21 cellular contexts compared by ENCODE assay signal in genomic region chr11:58285483-58286040, GRCh38. TPM values are rescaled to one million over a fixed set of nuclear protein-coding genes. Genes with fewer than 3 reads are reported as not detected.
"Had no signal": no experiment of that assay in that cellular context is flagged by ENCODE, and none has a peak within 500 bp of the region (broad histone marks: within the 10 kb centered on the region; RNA-seq: fewer than 3 reads in every experiment).

No MANE protein-coding gene starts in this region.

- H3K27ac ChIP-seq: colonic mucosa, foreskin keratinocyte, pancreas, spleen, upper lobe of left lung had no signal

- H3K36me3 Mint-ChIP-seq: activated naive CD8-positive, alpha-beta T cell treated with anti-CD3 and anti-CD28 coated beads, Interleukin-2, amount 10 ng/mL, durations not matched to agents 7 days and 5 days; brain had no signal

- H3K27me3 Mint-ChIP-seq: activated naive CD8-positive, alpha-beta T cell treated with anti-CD3 and anti-CD28 coated beads, Interleukin-2, amount 10 ng/mL, durations not matched to agents 7 days and 5 days; brain; stimulated activated naive CD8-positive, alpha-beta T cell treated with anti-CD3 and anti-CD28 coated beads, Interleukin-15, amount 100 ng/mL, for 72 hours had no signal

- H3K4me3 Mint-ChIP-seq: activated naive CD8-positive, alpha-beta T cell treated with anti-CD3 and anti-CD28 coated beads, Interleukin-2, amount 10 ng/mL, durations not matched to agents 7 days and 5 days; brain; naive thymus-derived CD8-positive, alpha-beta T cell; stimulated activated naive CD8-positive, alpha-beta T cell treated with anti-CD3 and anti-CD28 coated beads, Interleukin-15, amount 100 ng/mL, for 72 hours had no signal

- H3K4me1 ChIP-seq: colonic mucosa, foreskin keratinocyte, pancreas, spleen, upper lobe of left lung had no signal

- H3K36me3 ChIP-seq: colonic mucosa, pancreas, spleen, upper lobe of left lung had no signal

- DNase-seq: activated CD4-positive, alpha-beta T cell treated with anti-CD3 and anti-CD28 coated beads for 1 hour; activated CD8-positive, alpha-beta memory T cell treated with anti-CD3 and anti-CD28 coated beads, Interleukin-2, amount 50 U/mL, for 48 hours; activated gamma-delta T cell treated with Interleukin-2 at 50 U/mL for 16 hours; activated naive CD8-positive, alpha-beta T cell treated with anti-CD3 and anti-CD28 coated beads, Interleukin-2, amount 10 ng/mL, durations not matched to agents 7 days and 5 days; central memory CD4-positive, alpha-beta T cell; effector CD4-positive, alpha-beta T cell; pancreas; spleen; T-helper 1 cell; T1000 had no signal

- H3K27me3 ChIP-seq: colonic mucosa, foreskin keratinocyte, pancreas, upper lobe of left lung had no signal

- FAIRE-seq: pancreas had no signal

- H3K9me3 ChIP-seq: colonic mucosa, pancreas, upper lobe of left lung had no signal

- ATAC-seq: sciatic nerve had no signal

- H3K27ac Mint-ChIP-seq: activated naive CD8-positive, alpha-beta T cell treated with anti-CD3 and anti-CD28 coated beads, Interleukin-2, amount 10 ng/mL, durations not matched to agents 7 days and 5 days; brain had no signal

- H3K4me1 Mint-ChIP-seq: brain; stimulated activated naive CD8-positive, alpha-beta T cell treated with anti-CD3 and anti-CD28 coated beads, Interleukin-15, amount 100 ng/mL, for 72 hours had no signal

- H3K9me3 Mint-ChIP-seq: activated naive CD8-positive, alpha-beta T cell treated with anti-CD3 and anti-CD28 coated beads, Interleukin-2, amount 10 ng/mL, durations not matched to agents 7 days and 5 days had no signal

- H3K4me3 ChIP-seq: colonic mucosa, pancreas, spleen, upper lobe of left lung had no signal

RNA-seq across cellular contexts. Expression of gene OR10W1, which starts 17.5 kb away (rescaled TPM):
- total RNA-seq: activated naive CD8-positive, alpha-beta T cell treated with anti-CD3 and anti-CD28 coated beads, Interleukin-2, amount 10 ng/mL, durations not matched to agents 7 days and 5 days; colonic mucosa; foreskin keratinocyte; left lobe of liver; lung microvascular endothelial cell; mucosa of gallbladder; naive thymus-derived CD8-positive, alpha-beta T cell; pancreas; sciatic nerve; spleen; temporal lobe; upper lobe of left lung had no signal
- polyA plus RNA-seq: foreskin keratinocyte, pancreas, spleen had no signal

RNA-seq across cellular contexts. Expression of gene OR10Q1, which starts 56.8 kb away (rescaled TPM):
- total RNA-seq: activated naive CD8-positive, alpha-beta T cell treated with anti-CD3 and anti-CD28 coated beads, Interleukin-2, amount 10 ng/mL, durations not matched to agents 7 days and 5 days; colonic mucosa; foreskin keratinocyte; left lobe of liver; lung microvascular endothelial cell; mucosa of gallbladder; naive thymus-derived CD8-positive, alpha-beta T cell; sciatic nerve; spleen; temporal lobe; upper lobe of left lung had no signal
- polyA plus RNA-seq: foreskin keratinocyte; naive thymus-derived CD8-positive, alpha-beta T cell; spleen had no signal
